Comparison of ENCODE assay signal across 8 cellular contexts in the genomic region with DNA sequence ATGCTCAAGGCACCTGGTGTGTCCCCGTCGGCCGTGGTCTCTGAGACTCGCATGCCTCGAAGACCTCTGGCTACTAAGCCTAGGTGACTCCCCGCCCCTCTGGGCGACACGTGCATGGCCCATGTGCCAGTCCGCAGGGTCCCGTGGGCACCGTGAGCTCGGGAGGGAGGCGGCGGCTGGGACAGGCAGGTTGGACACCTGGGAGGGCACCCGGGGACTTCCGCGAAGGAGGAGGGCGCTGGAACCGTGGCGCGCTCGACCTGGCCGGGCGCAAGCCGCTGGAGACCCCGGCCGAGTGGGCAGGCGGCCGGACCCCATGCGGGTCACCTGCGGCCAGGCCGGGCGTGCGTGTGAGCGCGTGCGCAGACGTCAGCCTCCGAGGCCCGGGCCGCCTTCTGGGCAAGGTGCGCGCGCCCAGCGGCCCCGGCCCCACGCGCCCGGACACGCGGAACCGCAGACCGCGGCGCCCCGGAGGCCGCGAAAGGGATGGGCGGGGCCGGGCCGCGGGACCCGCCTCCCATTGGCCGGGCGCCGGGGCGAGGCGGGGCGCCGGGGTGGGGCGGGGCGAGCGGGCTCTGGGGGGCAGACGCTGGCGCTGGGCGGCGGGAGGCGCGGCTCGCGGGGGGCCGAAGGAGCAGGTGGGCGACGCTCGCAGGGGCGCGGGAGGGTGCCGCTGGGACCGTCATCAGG. TPM values are rescaled to one million over a fixed set of nuclear protein-coding genes. Genes with fewer than 3 reads are reported as not detected.
DNase-seq lines count a peak whose midpoint lies in the region; ATAC-seq and TF ChIP-seq lines count a peak whose summit lies in the region.

No MANE protein-coding gene starts in this region.

- H3K36me3 ChIP-seq in Panc1 (ENCODE audit: control insufficient read depth, insufficient read depth, low read length) (no peaks in the 10 kb centered on the region), suprapubic skin (no peaks in the 10 kb centered on the region)

- H3K27ac ChIP-seq in Panc1 (ENCODE audit: low read length), result no peak overlapping the region
- peak overlapping the region; percentile 47 for H3K27ac ChIP-seq in suprapubic skin

- H3K4me3 Mint-ChIP-seq in glutamatergic neuron (ENCODE audit: unreplicated experiment), result peak overlapping the region; percentile 70

- intact Hi-C loops in Panc1 (cut with micrococcal nuclease; ENCODE audit: unreplicated experiment), result no loop called here

- H3K9me3 ChIP-seq in Panc1 (ENCODE audit: control insufficient read depth, insufficient read depth, low read depth, low read length), result no peaks in the 10 kb centered on the region
- no peaks in the 10 kb centered on the region for H3K9me3 ChIP-seq in suprapubic skin

- H3K4me3 ChIP-seq in Panc1 (ENCODE audit: low read depth in 2 of 2, low read length in 2 of 2), result peak overlapping the region; percentile 54 to 75
- H3K4me3 ChIP-seq in suprapubic skin, result peak overlapping the region; percentile 59

- no peak for TF ChIP-seq POLR2A in suprapubic skin (IDR thresholded peaks at IDR 0.05)

- BruUV-seq in Panc1 (replicated peaks; lab: Mats Ljungman, UMichigan), result no TSS peak

- H3K27ac Mint-ChIP-seq in glutamatergic neuron (ENCODE audit: unreplicated experiment), result no peak overlapping the region

- ATAC-seq in GM19455 (IDR thresholded peaks at IDR 0.05; ENCODE audit: unreplicated experiment) (peak; percentile 76), Panc1 (peak; percentile 89)

- peaks cover 7% of the 10 kb centered on the region for H3K9me3 Mint-ChIP-seq in glutamatergic neuron (ENCODE audit: unreplicated experiment)

- in situ Hi-C loops in Panc1 (cut with HindIII; ENCODE audit: low pct_unique_long_range_greater_than_20kb, low sequenced_read_pairs), result no loop called here

- WGBS in suprapubic skin, result 4% methylated on average over 19 of the region's 89 CpGs

- DNase-seq in AG08396 (ENCODE audit: low spot score) (peak; percentile 93), Panc1 (ENCODE audit: low read depth, low spot score) (no peak), glutamatergic neuron (peak; percentile 81), occipital lobe (lab: John Stamatoyannopoulos, UW) (peak; percentile 68), suprapubic skin (ENCODE audit: low spot score in 2 of 2) (no peak), SIG-M5 treated with dmso at 0.1 percent for 504 hours (lab: John Stamatoyannopoulos, UW; ENCODE audit: unreplicated experiment) (no peak)
- DNase-seq in activated naive CD4-positive, alpha-beta T cell (lab: John Stamatoyannopoulos, UW), result peak; percentile 21 to 56 (median 26)

- no peaks in the 10 kb centered on the region for H3K36me3 Mint-ChIP-seq in glutamatergic neuron (ENCODE audit: unreplicated experiment)

- no peaks in the 10 kb centered on the region for H3K4me1 Mint-ChIP-seq in glutamatergic neuron (ENCODE audit: low read depth, unreplicated experiment)

- TF ChIP-seq CTCF in Panc1 (IDR thresholded peaks at IDR 0.05), result no peak
- TF ChIP-seq CTCF in glutamatergic neuron (IDR thresholded peaks at IDR 0.05; ENCODE audit: partially characterized antibody, unreplicated experiment), result no peak
- no peak for TF ChIP-seq CTCF in suprapubic skin (IDR thresholded peaks at IDR 0.05)

- POLR2A ChIA-PET in Panc1 (lab: Charles Lee), result no interaction called here

- H3K27me3 ChIP-seq in Panc1 (ENCODE audit: control insufficient read depth, insufficient read depth, low read length) (no peaks in the 10 kb centered on the region), suprapubic skin (peaks cover 27% of the 10 kb centered on the region)

- no peak for TF ChIP-seq EP300 in suprapubic skin (IDR thresholded peaks at IDR 0.05)

- peaks cover 14% of the 10 kb centered on the region for H3K4me1 ChIP-seq in Panc1 (ENCODE audit: control insufficient read depth, insufficient read depth, low read length)
- H3K4me1 ChIP-seq in suprapubic skin, result peaks cover 20% of the 10 kb centered on the region

- CTCF ChIA-PET in Panc1 (lab: Charles Lee), result no interaction called here

- H3K27me3 Mint-ChIP-seq in glutamatergic neuron (ENCODE audit: unreplicated experiment), result peaks cover 12% of the 10 kb centered on the region

RNA-seq across cellular contexts. Expression of gene RASD2, which starts 0.6 kb away (rescaled TPM):
- total RNA-seq in Panc1 (2021; ENCODE audit: unreplicated experiment), result 26.7 TPM
- 60.7 TPM for polyA plus RNA-seq in Panc1 (2012; ENCODE audit: insufficient read length)
- 0.20 TPM for total RNA-seq in glutamatergic neuron (ENCODE audit: unreplicated experiment)
- 1.1 TPM for total RNA-seq in occipital lobe
- 1 to 10 TPM in 2 of 4 donors, under 1 TPM in 2; 0.89 to 1.7 (median 1.2) TPM for total RNA-seq in suprapubic skin

Comparison
In these comparisons a context has a peak if more than half of its experiments do, and no peak if none do; other contexts are left out.
1. DNase-seq: peak in AG08396 (single experiment), activated naive CD4-positive, alpha-beta T cell (4 of 4), glutamatergic neuron (single experiment) and occipital lobe (single experiment); none in Panc1 (single experiment), suprapubic skin (0 of 2) and SIG-M5 treated with dmso at 0.1 percent for 504 hours (single experiment).
2. RNA of gene RASD2, which starts 0.6 kb away (total RNA-seq): 26.7 TPM in Panc1 (single experiment); 0.89 to 1.7 TPM in suprapubic skin, 1.1 TPM in occipital lobe (single experiment) and 0.20 TPM in glutamatergic neuron (single experiment); every median in the first group is over 10 times any median in the second.